In genomic region chr6:29791162-29791561, GRCh38 we compare ENCODE assay signal across 14 cellular contexts. TPM values are rescaled to one million over a fixed set of nuclear protein-coding genes. Genes with fewer than 3 reads are reported as not detected.
DNase-seq lines count a peak whose midpoint lies in the region; ATAC-seq and TF ChIP-seq lines count a peak whose summit lies in the region.
"Had no signal": no experiment of that assay in that cellular context is flagged by ENCODE, and none has a peak within 500 bp of the region (broad histone marks: within the 10 kb centered on the region; RNA-seq: fewer than 3 reads in every experiment).

No MANE protein-coding gene starts in this region.

- H3K4me3 ChIP-seq in GM23248 (no peak overlapping the region), gastroesophageal sphincter (no peak overlapping the region), osteoblast (ENCODE audit: insufficient read depth, low read length) (no peak overlapping the region)

- H3K9me3 ChIP-seq in GM23248 (ENCODE audit: low read depth) (no peaks in the 10 kb centered on the region), gastroesophageal sphincter (no peaks in the 10 kb centered on the region), osteoblast (ENCODE audit: low read depth, low read length) (no peaks in the 10 kb centered on the region)
- H3K9me3 ChIP-seq: prostate gland, suprapubic skin had no signal

- no peak for ATAC-seq in gastroesophageal sphincter

- H3K9me3 Mint-ChIP-seq in chondrocyte (ENCODE audit: low read depth) (no peaks in the 10 kb centered on the region), nephron (peaks cover 7% of the 10 kb centered on the region)

- 44 to 47% methylated on average over 3 of the region's 3 CpGs for WGBS in GM23248 (ENCODE audit: low coverage in 1 of 2, low lambda C conversion rate in 2 of 2, missing lambda C conversion rate in 2 of 2), 2 experiments
- 40 to 57% methylated on average over 1 to 3 of the region's 3 CpGs for WGBS in gastroesophageal sphincter (ENCODE audit: low coverage in 1 of 2), 2 donors

- H3K27me3 Mint-ChIP-seq in chondrocyte (ENCODE audit: low read depth): peaks cover 63% of the 10 kb centered on the region
- H3K27me3 Mint-ChIP-seq in nephron (ENCODE audit: low read depth): peaks cover 86% of the 10 kb centered on the region

- H3K9me2 ChIP-seq in GM23248 (ENCODE audit: insufficient read depth): no peaks in the 10 kb centered on the region

- peaks cover 1% of the 10 kb centered on the region; the same call in 1 of the 2 replicates for H3F3A ChIP-seq in GM23248 (ENCODE audit: insufficient read depth)

- TF ChIP-seq EP300 in gastroesophageal sphincter (IDR thresholded peaks at IDR 0.05): no peak

- H3K4me3 Mint-ChIP-seq in chondrocyte (ENCODE audit: unreplicated experiment) (peak overlapping the region; percentile 70), nephron (peak overlapping the region; percentile 32 to 71 (median 68))

- H3K27ac ChIP-seq in GM23248 (no peak overlapping the region), gastroesophageal sphincter (no peak overlapping the region), osteoblast (ENCODE audit: low read depth, low read length) (no peak overlapping the region)
- H3K27ac ChIP-seq: prostate gland, suprapubic skin had no signal

- no peaks in the 10 kb centered on the region for H4K20me1 ChIP-seq in GM23248 (ENCODE audit: insufficient read depth)
- H4K20me1 ChIP-seq in osteoblast (ENCODE audit: insufficient read depth, low read length): no peaks in the 10 kb centered on the region

- peaks cover 16% of the 10 kb centered on the region; the same call in 1 of the 2 replicates for H3K27me3 ChIP-seq in GM23248 (replicated peaks; ENCODE audit: insufficient read depth)
- peaks cover 40% of the 10 kb centered on the region for H3K27me3 ChIP-seq in gastroesophageal sphincter
- H3K27me3 ChIP-seq in osteoblast (ENCODE audit: insufficient read depth, low read length): peaks cover 26% of the 10 kb centered on the region

- H2AFZ ChIP-seq in GM23248: no peak overlapping the region; the same call in 1 of the 2 replicates
- no peak overlapping the region for H2AFZ ChIP-seq in osteoblast (ENCODE audit: low read length)

- no peak for TF ChIP-seq POLR2A in gastroesophageal sphincter (IDR thresholded peaks at IDR 0.05)

- TF ChIP-seq CTCF in chondrocyte (IDR thresholded peaks at IDR 0.05) (no peak), nephron (IDR thresholded peaks at IDR 0.05; ENCODE audit: unreplicated experiment in 3 of 3) (no peak), gastroesophageal sphincter (IDR thresholded peaks at IDR 0.05) (no peak), osteoblast (IDR thresholded peaks at IDR 0.05; ENCODE audit: extremely low read depth, low read depth, low read length) (no peak)

- no peaks in the 10 kb centered on the region for H3K79me2 ChIP-seq in GM23248 (ENCODE audit: insufficient read depth)
- no peaks in the 10 kb centered on the region for H3K79me2 ChIP-seq in osteoblast (ENCODE audit: insufficient read depth, low read length)

- H3K4me2 ChIP-seq in GM23248 (ENCODE audit: unreplicated experiment) (no peak overlapping the region), osteoblast (ENCODE audit: insufficient read depth, low read length) (no peak overlapping the region)

- H3K36me3 Mint-ChIP-seq in chondrocyte (ENCODE audit: low read depth) (no peaks in the 10 kb centered on the region), nephron (ENCODE audit: low read depth) (no peaks in the 10 kb centered on the region)

- in situ Hi-C loops in GM23248 (cut with MboI): no loop called here
- in situ Hi-C loops in SK-MEL-5 (cut with HindIII; ENCODE audit: low pct_unique_long_range_greater_than_20kb, low sequenced_read_pairs): no loop called here

- H3K27ac Mint-ChIP-seq in chondrocyte (ENCODE audit: unreplicated experiment): no peak overlapping the region
- H3K27ac Mint-ChIP-seq in nephron: no peak overlapping the region
- H3K27ac Mint-ChIP-seq: dendritic cell treated with granulocyte-macrophage colony-stimulating factor and Interleukin-4, amounts not matched to agents 40 ng/mL and 50 ng/mL, for 4 days had no signal

- no peaks in the 10 kb centered on the region for H3K36me3 ChIP-seq in GM23248 (ENCODE audit: low read depth)
- no peaks in the 10 kb centered on the region for H3K36me3 ChIP-seq in gastroesophageal sphincter
- H3K36me3 ChIP-seq in osteoblast (ENCODE audit: insufficient read depth, low read length): no peaks in the 10 kb centered on the region
- H3K36me3 ChIP-seq: prostate gland, suprapubic skin had no signal

- H3K9ac ChIP-seq in GM23248: no peak overlapping the region

- peak; percentile 33 for DNase-seq in GM23248
- DNase-seq in SK-MEL-5 (ENCODE audit: low read depth, low spot score): peak; percentile 37
- no peak for DNase-seq in chondrocyte (ENCODE audit: low spot score)
- no peak for DNase-seq in osteoblast (ENCODE audit: insufficient read length, low spot score, missing footprints)
- DNase-seq in NCI-H526 treated with DMSO at 0.1 percent for 48 hours (lab: John Stamatoyannopoulos, UW): no peak
- no peak for DNase-seq in Kasumi-1 (lab: John Stamatoyannopoulos, UW)
- DNase-seq: KG1, T-helper 9 cell had no signal

- H3K4me1 ChIP-seq in GM23248 (ENCODE audit: insufficient read depth): no peaks in the 10 kb centered on the region
- H3K4me1 ChIP-seq in gastroesophageal sphincter: peaks cover 0 to 20% (median 0%) of the 10 kb centered on the region in 3 donors
- H3K4me1 ChIP-seq in osteoblast (ENCODE audit: insufficient read depth, low read length): no peaks in the 10 kb centered on the region
- H3K4me1 ChIP-seq: prostate gland had no signal

- H3K4me1 Mint-ChIP-seq in chondrocyte (ENCODE audit: low read depth) (peaks cover 15% of the 10 kb centered on the region), nephron (no peaks in the 10 kb centered on the region)

RNA-seq across cellular contexts. Expression of gene HLA-G, which starts 36.5 kb away (rescaled TPM):
- not detected in 2 replicates for total RNA-seq in GM23248 (2014; rRNA removed; shearing (Covaris generic))
- 1.5 and 1.7 TPM in 2 replicates for polyA plus RNA-seq in GM23248 (2016; fragmentation: Nextera tagmentation; extraction: Ambion mirVana)
- 0.32 and 0.37 TPM in 2 replicates for total RNA-seq in SK-MEL-5 (2014; rRNA removed; shearing (Covaris generic))
- polyA plus RNA-seq in SK-MEL-5 (2015; cell fraction: cytosol; rRNA removed): 0.11 and 0.54 TPM in 2 replicates
- 1.0 TPM in 1 of 2 replicates, not detected in the other for polyA plus RNA-seq in SK-MEL-5 (2015; cell fraction: nucleus; rRNA removed)
- total RNA-seq in chondrocyte (0.30 to 0.46 TPM in 2 of 3 replicates, not detected in the other), gastroesophageal sphincter (not detected), osteoblast (not detected in 2 replicates)
- total RNA-seq: liver had no signal

Comparison
In these comparisons a context has a peak if more than half of its experiments do, and no peak if none do; other contexts are left out.
1. DNase-seq: peak in GM23248 (single experiment) and SK-MEL-5 (single experiment); none in chondrocyte (single experiment), osteoblast (single experiment), NCI-H526 treated with DMSO at 0.1 percent for 48 hours (single experiment) and Kasumi-1 (0 of 2).